17 cellular contexts compared by ENCODE assay signal in the genomic region with DNA sequence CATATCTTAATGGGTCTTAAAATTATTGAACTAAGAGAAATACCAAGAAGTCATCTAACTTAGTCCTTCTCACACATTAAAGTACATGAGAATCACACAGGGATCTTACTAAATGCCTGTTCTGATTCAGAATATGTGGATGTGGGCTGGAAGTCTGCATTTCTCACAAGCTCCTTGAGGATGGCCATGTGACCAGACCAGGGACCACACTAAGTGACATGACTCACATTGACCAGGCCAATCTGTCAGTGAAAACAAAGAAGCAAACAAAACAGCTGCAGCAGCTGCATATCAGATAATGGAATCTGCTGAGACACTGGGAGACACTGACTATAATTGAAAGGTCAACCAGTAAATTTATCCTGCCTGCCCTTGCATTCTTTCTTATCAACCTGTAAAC.
DNase-seq lines count a peak whose midpoint lies in the region; ATAC-seq and TF ChIP-seq lines count a peak whose summit lies in the region.
"Had no signal": no experiment of that assay in that cellular context is flagged by ENCODE, and none has a peak within 500 bp of the region (broad histone marks: within the 10 kb centered on the region; RNA-seq: fewer than 3 reads in every experiment).

No MANE protein-coding gene starts in this region.

- no peak overlapping the region for H2BK120ac ChIP-seq in mesendoderm (ENCODE audit: low read depth, low read length)

- no peak overlapping the region for H3K56ac ChIP-seq in mesendoderm (ENCODE audit: low read length)

- H3K4me3 Mint-ChIP-seq in CD4-positive, alpha-beta T cell, result no peak overlapping the region
- H3K4me3 Mint-ChIP-seq: B cell; nephron progenitor cell; stimulated activated memory B cell treated with anti-CD40 and anti-IgM and Interleukin-4, amounts not matched to agents 10 μg/mL and 1 μg/mL and 100 μg/mL, for 72 hours had no signal

- no peak overlapping the region for H4K8ac ChIP-seq in mesendoderm (ENCODE audit: low read depth, low read length)

- H3K36me3 Mint-ChIP-seq in CD4-positive, alpha-beta T cell (ENCODE audit: low read depth), result no peaks in the 10 kb centered on the region
- H3K36me3 Mint-ChIP-seq: stimulated activated memory B cell treated with anti-CD40 and anti-IgM and Interleukin-4, amounts not matched to agents 10 μg/mL and 1 μg/mL and 100 μg/mL, for 72 hours had no signal

- H3K79me2 ChIP-seq in mesendoderm (ENCODE audit: control insufficient read depth, insufficient read depth, low read length), result no peaks in the 10 kb centered on the region

- POLR2A ChIA-PET in CD4-positive, alpha-beta T cell (lab: Charles Lee), result no interaction called here

- no peak overlapping the region for H4K5ac ChIP-seq in mesendoderm (ENCODE audit: low read length)

- H3K27ac Mint-ChIP-seq in CD4-positive, alpha-beta T cell, result no peak overlapping the region
- H3K27ac Mint-ChIP-seq: B cell; nephron progenitor cell; stimulated activated memory B cell treated with anti-CD40 and anti-IgM and Interleukin-4, amounts not matched to agents 10 μg/mL and 1 μg/mL and 100 μg/mL, for 72 hours had no signal

- no peak overlapping the region for H3K4me2 ChIP-seq in mesendoderm (ENCODE audit: low read length)

- H3K79me1 ChIP-seq in mesendoderm (ENCODE audit: low read length), result no peaks in the 10 kb centered on the region

- no peak overlapping the region for H2BK15ac ChIP-seq in mesendoderm (replicated peaks; ENCODE audit: low read depth)

- H3K9ac ChIP-seq in mesendoderm (ENCODE audit: low read length), result no peak overlapping the region

- H3K27me3 ChIP-seq in mesendoderm (ENCODE audit: insufficient read depth, low read length, poor library complexity), result no peaks in the 10 kb centered on the region
- H3K27me3 ChIP-seq in CD4-positive, alpha-beta T cell (ENCODE audit: control insufficient read depth, insufficient read depth, low read length), result no peaks in the 10 kb centered on the region

- H3K4me1 Mint-ChIP-seq in CD4-positive, alpha-beta T cell (ENCODE audit: low read depth), result no peaks in the 10 kb centered on the region
- H3K4me1 Mint-ChIP-seq: B cell; stimulated activated memory B cell treated with anti-CD40 and anti-IgM and Interleukin-4, amounts not matched to agents 10 μg/mL and 1 μg/mL and 100 μg/mL, for 72 hours had no signal

- no peaks in the 10 kb centered on the region for H3K36me3 ChIP-seq in mesendoderm (ENCODE audit: control insufficient read depth, insufficient read depth, low read length)

- intact Hi-C loops in CD4-positive, alpha-beta T cell (cut with DNase I, micrococcal nuclease), result no loop called here

- peak; percentile 74 for DNase-seq in AG10803 (ENCODE audit: low read depth)
- peak; percentile 82 for DNase-seq in choroid plexus epithelial cell (ENCODE audit: low read depth)
- DNase-seq in mesendoderm, result peak; percentile 80
- no peak for DNase-seq in substantia nigra (lab: John Stamatoyannopoulos, UW)
- DNase-seq in CD4-positive, alpha-beta T cell, result no peak
- no peak for DNase-seq in nucleus accumbens (lab: John Stamatoyannopoulos, UW)
- no peak for DNase-seq in CD1c-positive myeloid dendritic cell (ENCODE audit: extremely low spot score)
- DNase-seq: activated CD4-positive, alpha-beta T cell treated with anti-CD3 and anti-CD28 coated beads for 48 hours; activated naive CD4-positive, alpha-beta T cell; effector CD8-positive, alpha-beta T cell; NCI-H446 treated with DMSO at 0.1 percent for 48 hours; nephron progenitor cell had no signal

- H3K4me3 ChIP-seq in AG10803 (ENCODE audit: low read length), result no peak overlapping the region
- no peak overlapping the region for H3K4me3 ChIP-seq in choroid plexus epithelial cell (ENCODE audit: low read depth, low read length)
- no peak overlapping the region for H3K4me3 ChIP-seq in mesendoderm (ENCODE audit: low read length)
- H3K4me3 ChIP-seq: SK-N-MC had no signal

- no peak overlapping the region for H3K23ac ChIP-seq in mesendoderm (ENCODE audit: low read length)

- no peaks in the 10 kb centered on the region for H3K27me3 Mint-ChIP-seq in CD4-positive, alpha-beta T cell
- H3K27me3 Mint-ChIP-seq: stimulated activated memory B cell treated with anti-CD40 and anti-IgM and Interleukin-4, amounts not matched to agents 10 μg/mL and 1 μg/mL and 100 μg/mL, for 72 hours had no signal

- CTCF ChIA-PET in CD4-positive, alpha-beta T cell (lab: Charles Lee), result no interaction called here

- no peaks in the 10 kb centered on the region for H3K9me3 Mint-ChIP-seq in CD4-positive, alpha-beta T cell

- H3K27ac ChIP-seq in mesendoderm (ENCODE audit: low read depth, low read length) (no peak overlapping the region), substantia nigra (ENCODE audit: low read depth, low read length, poor library complexity, severe bottlenecking) (no peak overlapping the region)
- no peak overlapping the region for H3K27ac ChIP-seq in CD4-positive, alpha-beta T cell (ENCODE audit: low read depth, low read length)
- H3K27ac ChIP-seq: SK-N-MC had no signal

- H3K9me3 ChIP-seq in CD4-positive, alpha-beta T cell (ENCODE audit: control insufficient read depth, low read length), result no peaks in the 10 kb centered on the region

- peak; percentile 41 for ATAC-seq in HG03378 (IDR thresholded peaks at IDR 0.05; ENCODE audit: unreplicated experiment)
- ATAC-seq in CD4-positive, alpha-beta T cell (ENCODE audit: poor library complexity), result no peak
- ATAC-seq: HCT116; stimulated activated memory B cell treated with anti-CD40 and anti-IgM and Interleukin-4, amounts not matched to agents 10 μg/mL and 1 μg/mL and 100 μg/mL, for 72 hours had no signal

- no peak overlapping the region for H2AK5ac ChIP-seq in mesendoderm (ENCODE audit: low read length)

- no peaks in the 10 kb centered on the region for H3K4me1 ChIP-seq in mesendoderm (ENCODE audit: control insufficient read depth, low read depth, low read length)

- no peak overlapping the region for H2BK5ac ChIP-seq in mesendoderm (ENCODE audit: low read length)

- TF ChIP-seq CTCF in AG10803 (conservative IDR thresholded peaks at IDR 0.05; ENCODE audit: low read length), result no peak
- no peak for TF ChIP-seq CTCF in choroid plexus epithelial cell (conservative IDR thresholded peaks at IDR 0.05; ENCODE audit: low read depth, low read length)
- TF ChIP-seq CTCF in CD4-positive, alpha-beta T cell (IDR thresholded peaks at IDR 0.05), result no peak

- no peak overlapping the region for H3K4ac ChIP-seq in mesendoderm (ENCODE audit: low read depth, low read length)

- H3K18ac ChIP-seq in mesendoderm (ENCODE audit: low read length), result no peak overlapping the region

Comparison
In these comparisons a context has a peak if more than half of its experiments do, and no peak if none do; other contexts are left out.
1. DNase-seq: peak in AG10803 (single experiment), choroid plexus epithelial cell (single experiment) and mesendoderm (single experiment); none in substantia nigra (0 of 49), CD4-positive, alpha-beta T cell (0 of 10), nucleus accumbens (0 of 56) and CD1c-positive myeloid dendritic cell (single experiment).